ENCODE assay signal across 1 cellular context in the genomic region with DNA sequence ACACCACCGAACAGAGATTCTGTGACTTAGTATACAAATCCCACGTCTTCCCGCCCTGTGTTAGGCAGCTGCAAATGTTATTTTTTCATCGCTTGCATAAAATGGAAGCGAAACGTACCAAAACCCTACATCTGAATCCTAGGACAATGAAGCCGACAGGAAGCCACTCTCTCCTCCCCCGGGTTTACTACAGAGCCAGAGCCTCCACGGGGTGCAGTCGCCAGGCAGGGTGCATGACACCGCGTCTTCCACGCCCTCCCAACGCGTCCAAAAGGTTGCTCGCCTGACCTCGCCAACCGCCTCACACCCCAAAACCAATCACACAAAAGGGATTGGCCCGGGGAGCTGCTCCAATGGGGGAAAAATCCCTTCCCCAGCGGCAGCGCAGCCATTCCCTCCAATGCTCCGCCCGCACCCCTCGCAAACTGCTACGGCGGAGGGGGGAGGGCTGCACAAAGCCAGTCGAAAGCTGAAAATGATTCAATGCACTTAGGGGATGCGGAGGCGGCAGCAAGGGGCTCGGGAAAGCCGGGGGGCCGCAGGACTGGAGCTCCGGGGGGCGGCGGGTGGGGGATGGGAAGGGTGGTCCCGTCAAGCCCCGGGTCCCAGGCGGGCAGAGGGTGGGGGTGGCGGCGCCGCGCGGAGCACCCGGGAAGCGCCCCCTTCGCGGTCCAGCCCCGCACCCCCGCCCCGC.
TF ChIP-seq lines count a peak whose summit lies in the region.

No MANE protein-coding gene starts in this region.

TF ChIP-seq in H1, 55 proteins besides CTCF, POLR2A, EP300 and RAD21:
- TF ChIP-seq SUZ12 (IDR thresholded peaks at IDR 0.05; ENCODE audit: low read length) (no peak), TAF7 (optimal IDR thresholded peaks at IDR 0.05; ENCODE audit: borderline replicate concordance, low read depth, low read length) (peak; percentile 10), KDM4A (IDR thresholded peaks at IDR 0.05; ENCODE audit: low read depth, low read length, severe bottlenecking) (peak; percentile 58), CBX5 (IDR thresholded peaks at IDR 0.05; ENCODE audit: low read depth, low read length) (no peak), CREB1 (IDR thresholded peaks at IDR 0.05) (no peak), CBX8 (IDR thresholded peaks at IDR 0.05; ENCODE audit: borderline replicate concordance, low read depth, low read length) (no peak), ASH2L (IDR thresholded peaks at IDR 0.05; ENCODE audit: low read length) (peak; percentile 88), YY1 (IDR thresholded peaks at IDR 0.05; ENCODE audit: low read depth, low read length) (0 out of 2 replicates have a peak, but pooled peaks have one; percentile 46), SAP30 (IDR thresholded peaks at IDR 0.05; ENCODE audit: insufficient read depth, insufficient replicate concordance, low read length) (peak; percentile 77), RBBP5 (IDR thresholded peaks at IDR 0.05; ENCODE audit: borderline replicate concordance, low read depth, low read length) (peak; percentile 71; the same call in 1 of the 2 replicates), RNF2 (IDR thresholded peaks at IDR 0.05; ENCODE audit: borderline replicate concordance, low read depth, low read length, missing control alignments, poor library complexity, severe bottlenecking) (no peak), PHF8 (conservative IDR thresholded peaks at IDR 0.05; ENCODE audit: low read depth, low read length) (no peak), TAF1 (IDR thresholded peaks at IDR 0.05; ENCODE audit: low read depth, low read length) (peak; percentile 62), BACH1 (IDR thresholded peaks at IDR 0.05; ENCODE audit: low read length) (no peak), ZNF274 (IDR thresholded peaks at IDR 0.05; ENCODE audit: borderline replicate concordance, extremely low read depth, low read length) (no peak), TEAD4 (IDR thresholded peaks at IDR 0.05; ENCODE audit: low read depth, low read length) (no peak), HDAC6 (IDR thresholded peaks at IDR 0.05; ENCODE audit: low read depth, low read length) (no peak), POLR2AphosphoS5 (IDR thresholded peaks at IDR 0.05; ENCODE audit: low read depth, low read length) (0 out of 2 replicates have a peak, but pooled peaks have one; percentile 18), NRF1 (IDR thresholded peaks at IDR 0.05; ENCODE audit: low read depth, low read length) (no peak), TBP (IDR thresholded peaks at IDR 0.05; ENCODE audit: low read depth, low read length) (peak; percentile 68), FOSL1 (IDR thresholded peaks at IDR 0.05; ENCODE audit: insufficient read depth, low read depth, low read length) (no peak), POU5F1 (IDR thresholded peaks at IDR 0.05; ENCODE audit: low read depth, low read length) (no peak)
- TF ChIP-seq, protein P1, sequence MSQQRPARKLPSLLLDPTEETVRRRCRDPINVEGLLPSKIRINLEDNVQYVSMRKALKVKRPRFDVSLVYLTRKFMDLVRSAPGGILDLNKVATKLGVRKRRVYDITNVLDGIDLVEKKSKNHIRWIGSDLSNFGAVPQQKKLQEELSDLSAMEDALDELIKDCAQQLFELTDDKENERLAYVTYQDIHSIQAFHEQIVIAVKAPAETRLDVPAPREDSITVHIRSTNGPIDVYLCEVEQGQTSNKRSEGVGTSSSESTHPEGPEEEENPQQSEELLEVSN (IDR thresholded peaks at IDR 0.05): no peak
- TF ChIP-seq, protein P2, sequence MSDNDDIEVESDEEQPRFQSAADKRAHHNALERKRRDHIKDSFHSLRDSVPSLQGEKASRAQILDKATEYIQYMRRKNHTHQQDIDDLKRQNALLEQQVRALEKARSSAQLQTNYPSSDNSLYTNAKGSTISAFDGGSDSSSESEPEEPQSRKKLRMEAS (IDR thresholded peaks at IDR 0.05): no peak
- TF ChIP-seq, protein P3, sequence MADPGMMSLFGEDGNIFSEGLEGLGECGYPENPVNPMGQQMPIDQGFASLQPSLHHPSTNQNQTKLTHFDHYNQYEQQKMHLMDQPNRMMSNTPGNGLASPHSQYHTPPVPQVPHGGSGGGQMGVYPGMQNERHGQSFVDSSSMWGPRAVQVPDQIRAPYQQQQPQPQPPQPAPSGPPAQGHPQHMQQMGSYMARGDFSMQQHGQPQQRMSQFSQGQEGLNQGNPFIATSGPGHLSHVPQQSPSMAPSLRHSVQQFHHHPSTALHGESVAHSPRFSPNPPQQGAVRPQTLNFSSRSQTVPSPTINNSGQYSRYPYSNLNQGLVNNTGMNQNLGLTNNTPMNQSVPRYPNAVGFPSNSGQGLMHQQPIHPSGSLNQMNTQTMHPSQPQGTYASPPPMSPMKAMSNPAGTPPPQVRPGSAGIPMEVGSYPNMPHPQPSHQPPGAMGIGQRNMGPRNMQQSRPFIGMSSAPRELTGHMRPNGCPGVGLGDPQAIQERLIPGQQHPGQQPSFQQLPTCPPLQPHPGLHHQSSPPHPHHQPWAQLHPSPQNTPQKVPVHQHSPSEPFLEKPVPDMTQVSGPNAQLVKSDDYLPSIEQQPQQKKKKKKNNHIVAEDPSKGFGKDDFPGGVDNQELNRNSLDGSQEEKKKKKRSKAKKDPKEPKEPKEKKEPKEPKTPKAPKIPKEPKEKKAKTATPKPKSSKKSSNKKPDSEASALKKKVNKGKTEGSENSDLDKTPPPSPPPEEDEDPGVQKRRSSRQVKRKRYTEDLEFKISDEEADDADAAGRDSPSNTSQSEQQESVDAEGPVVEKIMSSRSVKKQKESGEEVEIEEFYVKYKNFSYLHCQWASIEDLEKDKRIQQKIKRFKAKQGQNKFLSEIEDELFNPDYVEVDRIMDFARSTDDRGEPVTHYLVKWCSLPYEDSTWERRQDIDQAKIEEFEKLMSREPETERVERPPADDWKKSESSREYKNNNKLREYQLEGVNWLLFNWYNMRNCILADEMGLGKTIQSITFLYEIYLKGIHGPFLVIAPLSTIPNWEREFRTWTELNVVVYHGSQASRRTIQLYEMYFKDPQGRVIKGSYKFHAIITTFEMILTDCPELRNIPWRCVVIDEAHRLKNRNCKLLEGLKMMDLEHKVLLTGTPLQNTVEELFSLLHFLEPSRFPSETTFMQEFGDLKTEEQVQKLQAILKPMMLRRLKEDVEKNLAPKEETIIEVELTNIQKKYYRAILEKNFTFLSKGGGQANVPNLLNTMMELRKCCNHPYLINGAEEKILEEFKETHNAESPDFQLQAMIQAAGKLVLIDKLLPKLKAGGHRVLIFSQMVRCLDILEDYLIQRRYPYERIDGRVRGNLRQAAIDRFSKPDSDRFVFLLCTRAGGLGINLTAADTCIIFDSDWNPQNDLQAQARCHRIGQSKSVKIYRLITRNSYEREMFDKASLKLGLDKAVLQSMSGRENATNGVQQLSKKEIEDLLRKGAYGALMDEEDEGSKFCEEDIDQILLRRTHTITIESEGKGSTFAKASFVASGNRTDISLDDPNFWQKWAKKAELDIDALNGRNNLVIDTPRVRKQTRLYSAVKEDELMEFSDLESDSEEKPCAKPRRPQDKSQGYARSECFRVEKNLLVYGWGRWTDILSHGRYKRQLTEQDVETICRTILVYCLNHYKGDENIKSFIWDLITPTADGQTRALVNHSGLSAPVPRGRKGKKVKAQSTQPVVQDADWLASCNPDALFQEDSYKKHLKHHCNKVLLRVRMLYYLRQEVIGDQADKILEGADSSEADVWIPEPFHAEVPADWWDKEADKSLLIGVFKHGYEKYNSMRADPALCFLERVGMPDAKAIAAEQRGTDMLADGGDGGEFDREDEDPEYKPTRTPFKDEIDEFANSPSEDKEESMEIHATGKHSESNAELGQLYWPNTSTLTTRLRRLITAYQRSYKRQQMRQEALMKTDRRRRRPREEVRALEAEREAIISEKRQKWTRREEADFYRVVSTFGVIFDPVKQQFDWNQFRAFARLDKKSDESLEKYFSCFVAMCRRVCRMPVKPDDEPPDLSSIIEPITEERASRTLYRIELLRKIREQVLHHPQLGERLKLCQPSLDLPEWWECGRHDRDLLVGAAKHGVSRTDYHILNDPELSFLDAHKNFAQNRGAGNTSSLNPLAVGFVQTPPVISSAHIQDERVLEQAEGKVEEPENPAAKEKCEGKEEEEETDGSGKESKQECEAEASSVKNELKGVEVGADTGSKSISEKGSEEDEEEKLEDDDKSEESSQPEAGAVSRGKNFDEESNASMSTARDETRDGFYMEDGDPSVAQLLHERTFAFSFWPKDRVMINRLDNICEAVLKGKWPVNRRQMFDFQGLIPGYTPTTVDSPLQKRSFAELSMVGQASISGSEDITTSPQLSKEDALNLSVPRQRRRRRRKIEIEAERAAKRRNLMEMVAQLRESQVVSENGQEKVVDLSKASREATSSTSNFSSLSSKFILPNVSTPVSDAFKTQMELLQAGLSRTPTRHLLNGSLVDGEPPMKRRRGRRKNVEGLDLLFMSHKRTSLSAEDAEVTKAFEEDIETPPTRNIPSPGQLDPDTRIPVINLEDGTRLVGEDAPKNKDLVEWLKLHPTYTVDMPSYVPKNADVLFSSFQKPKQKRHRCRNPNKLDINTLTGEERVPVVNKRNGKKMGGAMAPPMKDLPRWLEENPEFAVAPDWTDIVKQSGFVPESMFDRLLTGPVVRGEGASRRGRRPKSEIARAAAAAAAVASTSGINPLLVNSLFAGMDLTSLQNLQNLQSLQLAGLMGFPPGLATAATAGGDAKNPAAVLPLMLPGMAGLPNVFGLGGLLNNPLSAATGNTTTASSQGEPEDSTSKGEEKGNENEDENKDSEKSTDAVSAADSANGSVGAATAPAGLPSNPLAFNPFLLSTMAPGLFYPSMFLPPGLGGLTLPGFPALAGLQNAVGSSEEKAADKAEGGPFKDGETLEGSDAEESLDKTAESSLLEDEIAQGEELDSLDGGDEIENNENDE (IDR thresholded peaks at IDR 0.05; ENCODE audit: insufficient replicate concordance, low read length): no peak
